20 cellular contexts compared by ENCODE assay signal in the genomic region with DNA sequence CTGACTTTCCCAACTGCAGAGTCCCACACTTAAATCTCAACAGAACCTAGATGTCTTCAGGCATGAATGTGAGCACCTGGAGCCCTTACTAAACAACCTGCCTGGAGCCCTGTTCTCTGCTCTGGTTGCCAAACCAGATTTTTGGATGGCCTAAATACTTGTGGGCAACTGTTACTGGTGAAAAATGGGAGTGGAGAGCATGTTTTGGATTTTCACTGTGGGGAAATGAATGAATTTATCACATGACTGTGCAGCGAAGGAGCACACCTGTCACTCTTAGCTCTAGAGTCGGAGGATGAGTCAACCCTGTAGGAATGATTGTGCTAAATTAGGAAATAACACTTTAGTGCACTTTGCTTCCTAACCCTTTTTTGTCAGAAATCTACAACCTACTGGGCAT. TPM values are rescaled to one million over a fixed set of nuclear protein-coding genes. Genes with fewer than 3 reads are reported as not detected.
DNase-seq lines count a peak whose midpoint lies in the region; TF ChIP-seq lines count a peak whose summit lies in the region.
"Had no signal": no experiment of that assay in that cellular context is flagged by ENCODE, and none has a peak within 500 bp of the region (broad histone marks: within the 10 kb centered on the region; RNA-seq: fewer than 3 reads in every experiment).

No MANE protein-coding gene starts in this region.

- H3K27ac ChIP-seq in RWPE1: no peak overlapping the region

- CTCF ChIA-PET in RWPE1 (lab: Yijun Ruan, JAX): no interaction called here

- peak; percentile 62 for DNase-seq in DMS53 (lab: John Stamatoyannopoulos, UW)
- peak; percentile 54 for DNase-seq in RWPE1 (ENCODE audit: low spot score)
- peak; percentile 50 for DNase-seq in glomerular visceral epithelial cell (ENCODE audit: extremely low spot score)
- peak; percentile 76 for DNase-seq in renal cortical epithelial cell (ENCODE audit: low read depth)
- no peak for DNase-seq in epidermal melanocyte (ENCODE audit: insufficient read length, low spot score)
- DNase-seq in NOMO-1 treated with DMSO at 0.1 percent for 48 hours (lab: John Stamatoyannopoulos, UW; ENCODE audit: unreplicated experiment): no peak
- no peak for DNase-seq in CD1c-positive myeloid dendritic cell (ENCODE audit: extremely low spot score)
- DNase-seq in T-helper 1 cell: no peak
- DNase-seq: CD4-positive, alpha-beta memory T cell; effector CD4-positive, alpha-beta T cell; kidney; mesendoderm; MM.1S; NCI-H1436 treated with DMSO at 0.1 percent for 48 hours; NCI-H748 treated with DMSO at 0.1 percent for 48 hours; posterior cingulate gyrus; SK-N-SH; stimulated activated CD4-positive, alpha-beta T cell treated with anti-CD3 and anti-CD28 coated beads, Interleukin-4, amount 100 ng/mL, for 4 hours; T-helper 9 cell had no signal

- POLR2A ChIA-PET in RWPE1 (lab: Yijun Ruan, JAX; ENCODE audit: low non-redundant PET): no interaction called here

- TF ChIP-seq CTCF in RWPE1 (conservative IDR thresholded peaks at IDR 0.05; ENCODE audit: low read depth): no peak

RNA-seq across cellular contexts. Expression of a gene that starts 30.3 kb away (rescaled TPM):
- total RNA-seq in renal cortical epithelial cell: 68.7 and 266 TPM in 2 replicates
- total RNA-seq: HepG2 had no signal

Comparison
In these comparisons a context has a peak if more than half of its experiments do, and no peak if none do; other contexts are left out.
1. DNase-seq: peak in DMS53 (single experiment), RWPE1 (single experiment), glomerular visceral epithelial cell (single experiment) and renal cortical epithelial cell (single experiment); none in epidermal melanocyte (single experiment), NOMO-1 treated with DMSO at 0.1 percent for 48 hours (single experiment), CD1c-positive myeloid dendritic cell (single experiment) and T-helper 1 cell (0 of 5).